8 cellular contexts compared by ENCODE assay signal in genomic region chr11:11265994-11266606, GRCh38.
DNase-seq lines count a peak whose midpoint lies in the region; ATAC-seq and TF ChIP-seq lines count a peak whose summit lies in the region.

No MANE protein-coding gene starts in this region.

- H3K27ac ChIP-seq in OCI-LY7 (ENCODE audit: low read depth, low read length, poor library complexity, severe bottlenecking) (no peak overlapping the region), left ventricle myocardium inferior (replicated peaks) (no peak overlapping the region)

- H3K9me2 ChIP-seq in OCI-LY7 (ENCODE audit: insufficient read depth, low read length) = no peaks in the 10 kb centered on the region

- H4K20me1 ChIP-seq in OCI-LY7 (ENCODE audit: insufficient read depth, low read length) = no peaks in the 10 kb centered on the region

- H3K4me2 ChIP-seq in OCI-LY7 (ENCODE audit: low read length) = no peak overlapping the region

- POLR2A ChIA-PET in OCI-LY7 (lab: Charles Lee) = no interaction called here

- H3K4me1 ChIP-seq in OCI-LY7 (ENCODE audit: insufficient read depth, low read length, poor library complexity, severe bottlenecking) = peaks cover 53% of the 10 kb centered on the region
- peaks cover 10% of the 10 kb centered on the region for H3K4me1 ChIP-seq in left ventricle myocardium inferior

- H3K36me3 ChIP-seq in OCI-LY7 (ENCODE audit: insufficient read depth, low read length) = no peaks in the 10 kb centered on the region
- no peaks in the 10 kb centered on the region for H3K36me3 ChIP-seq in left ventricle myocardium inferior

- H3K9me3 ChIP-seq in OCI-LY7 (ENCODE audit: low read length) = no peaks in the 10 kb centered on the region
- no peaks in the 10 kb centered on the region for H3K9me3 ChIP-seq in left ventricle myocardium inferior (replicated peaks)

- no peaks in the 10 kb centered on the region for H3K79me2 ChIP-seq in OCI-LY7 (ENCODE audit: insufficient read depth, low read depth, low read length)

- intact Hi-C loops in OCI-LY7 (cut with micrococcal nuclease; ENCODE audit: unreplicated experiment) (loop anchor here (1.0 to 2.0 kb wide), 3 partner anchors 35 to 229 kb away; no protein-coding TSS in a partner anchor), left ventricle myocardium inferior (cut with micrococcal nuclease) (loop anchor here (10.0 kb wide), 1 partner anchor 221 kb away; no protein-coding TSS in a partner anchor)

- TF ChIP-seq CTCF in OCI-LY7 (conservative IDR thresholded peaks at IDR 0.05; ENCODE audit: low read length) (peak; percentile 97), left ventricle myocardium inferior (IDR thresholded peaks at IDR 0.05; ENCODE audit: borderline replicate concordance) (peak; percentile 86)

- no peaks in the 10 kb centered on the region for H3K27me3 ChIP-seq in left ventricle myocardium inferior (ENCODE audit: low read depth)

- BruUV-seq in OCI-LY7 (replicated peaks; lab: Mats Ljungman, UMichigan) = no TSS peak

- CTCF ChIA-PET in OCI-LY7 (lab: Charles Lee; ENCODE audit: unreplicated experiment) = no interaction called here

- H2AFZ ChIP-seq in OCI-LY7 (ENCODE audit: low read length) = 0 out of 2 replicates have a peak overlapping the region, but pooled peaks have one; percentile 20

- DNase-seq in NCI-H1417 (lab: John Stamatoyannopoulos, UW) (peak; percentile 23 to 64 (median 32)), NCI-H1417 treated with DMSO at 0.1 percent for 48 hours (lab: John Stamatoyannopoulos, UW) (no peak), OCI-LY7 (ENCODE audit: low spot score) (peak; percentile 74), left ventricle myocardium inferior (no peak), cerebellum (ENCODE audit: low spot score) (no peak)
- peak; percentile 52 for DNase-seq in activated effector memory CD4-positive, alpha-beta T cell treated with Interleukin-2 at 50 U/mL for 16 hours
- peak; percentile 30 to 53 for DNase-seq in stimulated activated CD4-positive, alpha-beta T cell treated with anti-CD3 and anti-CD28 coated beads, Interleukin-15, amount 100 ng/mL, for 48 hours (ENCODE audit: low read depth in 2 of 2)

- ATAC-seq in HG03039 (IDR thresholded peaks at IDR 0.05; ENCODE audit: unreplicated experiment) = peak; percentile 47

- no peak overlapping the region for H3K4me3 ChIP-seq in OCI-LY7 (ENCODE audit: low read depth, low read length, poor library complexity, severe bottlenecking)
- no peak overlapping the region for H3K4me3 ChIP-seq in left ventricle myocardium inferior

Comparison
In these comparisons a context has a peak if more than half of its experiments do, and no peak if none do; other contexts are left out.
1. DNase-seq: peak in NCI-H1417 (3 of 3), OCI-LY7 (single experiment), activated effector memory CD4-positive, alpha-beta T cell treated with Interleukin-2 at 50 U/mL for 16 hours (single experiment) and stimulated activated CD4-positive, alpha-beta T cell treated with anti-CD3 and anti-CD28 coated beads, Interleukin-15, amount 100 ng/mL, for 48 hours (2 of 2); none in NCI-H1417 treated with DMSO at 0.1 percent for 48 hours (single experiment), left ventricle myocardium inferior (single experiment) and cerebellum (single experiment).